Comparison of ENCODE assay signal across 10 cellular contexts in genomic region chr16:27436921-27437650, GRCh38. TPM values are rescaled to one million over a fixed set of nuclear protein-coding genes. Genes with fewer than 3 reads are reported as not detected.
DNase-seq lines count a peak whose midpoint lies in the region; TF ChIP-seq lines count a peak whose summit lies in the region.
"Had no signal": no experiment of that assay in that cellular context is flagged by ENCODE, and none has a peak within 500 bp of the region (broad histone marks: within the 10 kb centered on the region; RNA-seq: fewer than 3 reads in every experiment).

No MANE protein-coding gene starts in this region.

- H3K4me3 ChIP-seq in stomach (no peak overlapping the region), breast epithelium (no peak overlapping the region)
- H3K4me3 ChIP-seq: right atrium auricular region had no signal

- peaks cover 0 to 5% (median 0%) of the 10 kb centered on the region in 4 donors for H3K36me3 ChIP-seq in stomach
- no peaks in the 10 kb centered on the region for H3K36me3 ChIP-seq in breast epithelium
- H3K36me3 ChIP-seq: right atrium auricular region had no signal

- H3K4me1 ChIP-seq in stomach (no peaks in the 10 kb centered on the region), breast epithelium (no peaks in the 10 kb centered on the region)
- H3K4me1 ChIP-seq: right atrium auricular region had no signal

- WGBS in stomach, 5 donors, result 76 to 87% (median 79%) methylated on average over 9 of the region's 9 CpGs

- no peak for TF ChIP-seq CTCF in glutamatergic neuron (IDR thresholded peaks at IDR 0.05; ENCODE audit: partially characterized antibody, unreplicated experiment)
- no peak for TF ChIP-seq CTCF in stomach (IDR thresholded peaks at IDR 0.05)
- no peak for TF ChIP-seq CTCF in breast epithelium (IDR thresholded peaks at IDR 0.05)

- peak; percentile 3 for DNase-seq in activated CD4-positive, alpha-beta T cell treated with anti-CD3 and anti-CD28 coated beads for 48 hours
- no peak for DNase-seq in activated CD4-positive, alpha-beta T cell treated with anti-CD3 and anti-CD28 coated beads, Interleukin-2, amount 50 U/mL, for 4 hours
- DNase-seq in activated CD4-positive, alpha-beta memory T cell treated with anti-CD3 and anti-CD28 coated beads, Interleukin-2, amount 10 ng/mL, durations not matched to agents 7 days and 5 days, result peak; percentile 8
- DNase-seq in glutamatergic neuron (peak; percentile 7), stomach (peak; percentile 24), NAMALWA (ENCODE audit: low spot score) (no peak), breast epithelium (ENCODE audit: low spot score in 2 of 2) (no peak), GM03348 (ENCODE audit: low spot score) (no peak)

- peaks cover 0 to 10% (median 0%) of the 10 kb centered on the region in 3 donors for H3K27me3 ChIP-seq in stomach
- H3K27me3 ChIP-seq in breast epithelium, result peaks cover 0 to 1% of the 10 kb centered on the region in 2 donors
- H3K27me3 ChIP-seq: right atrium auricular region had no signal

- POLR2A ChIA-PET in activated CD4-positive, alpha-beta memory T cell treated with anti-CD3 and anti-CD28 coated beads, Interleukin-2, amount 10 ng/mL, durations not matched to agents 7 days and 5 days (lab: Charles Lee), result interaction anchor here (1.1 to 1.2 kb wide), 2 partner anchors 9 to 15 kb away, joined by 3 to 4 read pairs; no protein-coding TSS in a partner anchor

- H3K9me3 Mint-ChIP-seq in activated CD4-positive, alpha-beta memory T cell treated with anti-CD3 and anti-CD28 coated beads, Interleukin-2, amount 10 ng/mL, durations not matched to agents 7 days and 5 days, result peaks cover 3% of the 10 kb centered on the region
- H3K9me3 Mint-ChIP-seq in glutamatergic neuron (ENCODE audit: unreplicated experiment), result no peaks in the 10 kb centered on the region

- no peak overlapping the region for H3K4me3 Mint-ChIP-seq in activated CD4-positive, alpha-beta memory T cell treated with anti-CD3 and anti-CD28 coated beads, Interleukin-2, amount 10 ng/mL, durations not matched to agents 7 days and 5 days
- H3K4me3 Mint-ChIP-seq in glutamatergic neuron (ENCODE audit: unreplicated experiment), result no peak overlapping the region

- no peaks in the 10 kb centered on the region for H3K27me3 Mint-ChIP-seq in activated CD4-positive, alpha-beta memory T cell treated with anti-CD3 and anti-CD28 coated beads, Interleukin-2, amount 10 ng/mL, durations not matched to agents 7 days and 5 days
- H3K27me3 Mint-ChIP-seq in glutamatergic neuron (ENCODE audit: unreplicated experiment), result peaks cover 5% of the 10 kb centered on the region

- H3K9me3 ChIP-seq in stomach (no peaks in the 10 kb centered on the region), breast epithelium (no peaks in the 10 kb centered on the region)
- H3K9me3 ChIP-seq: right atrium auricular region had no signal

- peaks cover 6% of the 10 kb centered on the region for H3K4me1 Mint-ChIP-seq in activated CD4-positive, alpha-beta memory T cell treated with anti-CD3 and anti-CD28 coated beads, Interleukin-2, amount 10 ng/mL, durations not matched to agents 7 days and 5 days
- peaks cover 2% of the 10 kb centered on the region for H3K4me1 Mint-ChIP-seq in glutamatergic neuron (ENCODE audit: low read depth, unreplicated experiment)

- intact Hi-C loops in stomach (cut with DNase I; ENCODE audit: low total_unique reads), result no loop called here
- intact Hi-C loops in breast epithelium (cut with DNase I; ENCODE audit: low total_unique reads), result no loop called here

- no peak for TF ChIP-seq EP300 in stomach (IDR thresholded peaks at IDR 0.05)

- H3K27ac Mint-ChIP-seq in activated CD4-positive, alpha-beta memory T cell treated with anti-CD3 and anti-CD28 coated beads, Interleukin-2, amount 10 ng/mL, durations not matched to agents 7 days and 5 days, result no peak overlapping the region
- H3K27ac Mint-ChIP-seq in glutamatergic neuron (ENCODE audit: unreplicated experiment), result no peak overlapping the region

- H3K27ac ChIP-seq in stomach (no peak overlapping the region), breast epithelium (no peak overlapping the region)
- H3K27ac ChIP-seq: right atrium auricular region had no signal

- no peak for TF ChIP-seq POLR2A in stomach (IDR thresholded peaks at IDR 0.05)
- TF ChIP-seq POLR2A in breast epithelium (IDR thresholded peaks at IDR 0.05), result no peak

- H3K36me3 Mint-ChIP-seq in activated CD4-positive, alpha-beta memory T cell treated with anti-CD3 and anti-CD28 coated beads, Interleukin-2, amount 10 ng/mL, durations not matched to agents 7 days and 5 days (ENCODE audit: low read depth), result peaks cover 77% of the 10 kb centered on the region
- no peaks in the 10 kb centered on the region for H3K36me3 Mint-ChIP-seq in glutamatergic neuron (ENCODE audit: unreplicated experiment)

- CTCF ChIA-PET in activated CD4-positive, alpha-beta memory T cell treated with anti-CD3 and anti-CD28 coated beads, Interleukin-2, amount 10 ng/mL, durations not matched to agents 7 days and 5 days (lab: Charles Lee), result no interaction called here

RNA-seq across cellular contexts. Expression of gene IL21R, which starts 35.1 kb away (rescaled TPM):
- 10 to 100 TPM; 29.2 to 29.5 TPM for total RNA-seq in activated CD4-positive, alpha-beta memory T cell treated with anti-CD3 and anti-CD28 coated beads, Interleukin-2, amount 10 ng/mL, durations not matched to agents 7 days and 5 days
- total RNA-seq in glutamatergic neuron (ENCODE audit: unreplicated experiment) (0.86 TPM), stomach (under 1 TPM in 2 of 5 donors, not detected in 3; 0.14 to 0.73 TPM), breast epithelium (under 1 TPM in 2 of 3 donors, not detected in 1; 0.16 to 0.33 TPM)
- polyA plus RNA-seq in stomach, result under 1 TPM in 2 of 3 donors, not detected in 1; 0.33 to 0.44 TPM
- total RNA-seq: HT-29 had no signal

Comparison
In these comparisons a context has a peak if more than half of its experiments do, and no peak if none do; other contexts are left out.
1. DNase-seq: peak in activated CD4-positive, alpha-beta T cell treated with anti-CD3 and anti-CD28 coated beads for 48 hours (single experiment), activated CD4-positive, alpha-beta memory T cell treated with anti-CD3 and anti-CD28 coated beads, Interleukin-2, amount 10 ng/mL, durations not matched to agents 7 days and 5 days (single experiment), glutamatergic neuron (single experiment) and stomach (single experiment); none in activated CD4-positive, alpha-beta T cell treated with anti-CD3 and anti-CD28 coated beads, Interleukin-2, amount 50 U/mL, for 4 hours (0 of 2), NAMALWA (single experiment), breast epithelium (0 of 2) and GM03348 (single experiment).
2. RNA of gene IL21R, which starts 35.1 kb away (total RNA-seq): 29.2 to 29.5 TPM in activated CD4-positive, alpha-beta memory T cell treated with anti-CD3 and anti-CD28 coated beads, Interleukin-2, amount 10 ng/mL, durations not matched to agents 7 days and 5 days; 0.86 TPM in glutamatergic neuron (single experiment), 0.16 to 0.33 TPM in breast epithelium and 0.14 to 0.73 TPM in stomach; every median in the first group is over 10 times any median in the second.